ENCODE assay signal across 22 cellular contexts in genomic region chr4:140157341-140157740, GRCh38. TPM values are rescaled to one million over a fixed set of nuclear protein-coding genes. Genes with fewer than 3 reads are reported as not detected.
A peak's percentile ranks its signal among the peaks of the same experiment; 100 is the strongest.
DNase-seq lines count a peak whose midpoint lies in the region; ATAC-seq and TF ChIP-seq lines count a peak whose summit lies in the region.
"Had no signal": no experiment of that assay in that cellular context is flagged by ENCODE, and none has a peak within 500 bp of the region (broad histone marks: within the 10 kb centered on the region; RNA-seq: fewer than 3 reads in every experiment).

No MANE protein-coding gene starts in this region.

- no peaks in the 10 kb centered on the region for H3K36me3 ChIP-seq in MM.1S (replicated peaks; ENCODE audit: insufficient read depth, low read length)
- no peaks in the 10 kb centered on the region for H3K36me3 ChIP-seq in gastroesophageal sphincter
- H3K36me3 ChIP-seq in stomach = no peaks in the 10 kb centered on the region
- H3K36me3 ChIP-seq: adrenal gland, breast epithelium, heart right ventricle, right atrium auricular region, thoracic aorta had no signal

- H4K20me1 ChIP-seq in MM.1S (ENCODE audit: insufficient read depth, low read length) = no peaks in the 10 kb centered on the region

- H3K4me2 ChIP-seq in MM.1S (ENCODE audit: low read depth, low read length) = no peak overlapping the region; the same call in 1 of the 2 replicates

- TF ChIP-seq POLR2A in gastroesophageal sphincter (IDR thresholded peaks at IDR 0.05) (no peak), stomach (IDR thresholded peaks at IDR 0.05) (no peak)

- DNase-seq in activated CD4-positive, alpha-beta memory T cell treated with anti-CD3 and anti-CD28 coated beads for 36 hours = peak; percentile 20
- no peak for DNase-seq in activated CD4-positive, alpha-beta memory T cell treated with anti-CD3 and anti-CD28 coated beads, Interleukin-2, amount 10 ng/mL, durations not matched to agents 7 days and 5 days
- DNase-seq in MM.1S (no peak), stomach (no peak), NAMALWA (ENCODE audit: low spot score) (no peak), iPS-NIHi7 (ENCODE audit: extremely low spot score) (no peak)
- no peak for DNase-seq in activated CD8-positive, alpha-beta memory T cell treated with anti-CD3 and anti-CD28 coated beads for 24 hours
- DNase-seq: activated CD4-positive, CD25-positive, alpha-beta regulatory T cell treated with anti-CD3 and anti-CD28 coated beads, Interleukin-2, amount 50 U/mL, for 72 hours; adrenal gland; CD8-positive, alpha-beta memory T cell; heart right ventricle; immature natural killer cell; left ventricle myocardium superior; NCI-H1930; occipital lobe; SHP77; SW 1271 had no signal

- peaks cover 12% of the 10 kb centered on the region for H3K27me3 Mint-ChIP-seq in activated CD4-positive, alpha-beta memory T cell treated with anti-CD3 and anti-CD28 coated beads for 36 hours
- peaks cover 42% of the 10 kb centered on the region for H3K27me3 Mint-ChIP-seq in activated CD4-positive, alpha-beta memory T cell treated with anti-CD3 and anti-CD28 coated beads, Interleukin-2, amount 10 ng/mL, durations not matched to agents 7 days and 5 days
- H3K27me3 Mint-ChIP-seq: dendritic cell treated with granulocyte-macrophage colony-stimulating factor and Interleukin-4, amounts not matched to agents 40 ng/mL and 50 ng/mL, for 4 days had no signal

- H3K9ac ChIP-seq in MM.1S (ENCODE audit: low read length) = no peak overlapping the region

- H3K9me3 ChIP-seq in MM.1S (replicated peaks; ENCODE audit: insufficient read depth, low read length) (no peaks in the 10 kb centered on the region), gastroesophageal sphincter (peaks cover 0 to 3% (median 0%) of the 10 kb centered on the region in 3 donors), stomach (no peaks in the 10 kb centered on the region)
- H3K9me3 ChIP-seq: adrenal gland, breast epithelium, right atrium auricular region, thoracic aorta had no signal

- TF ChIP-seq EP300 in gastroesophageal sphincter (IDR thresholded peaks at IDR 0.05) = no peak
- TF ChIP-seq EP300 in stomach (IDR thresholded peaks at IDR 0.05) = no peak

- no peaks in the 10 kb centered on the region for H3K9me2 ChIP-seq in MM.1S (replicated peaks; ENCODE audit: insufficient read depth, low read length)

- H2AFZ ChIP-seq in MM.1S (ENCODE audit: low read length) = no peak overlapping the region

- peaks cover 19% of the 10 kb centered on the region for H3K27me3 ChIP-seq in MM.1S (replicated peaks; ENCODE audit: insufficient read depth, low read length)
- H3K27me3 ChIP-seq in gastroesophageal sphincter = no peaks in the 10 kb centered on the region
- H3K27me3 ChIP-seq in stomach = no peaks in the 10 kb centered on the region
- H3K27me3 ChIP-seq: adrenal gland, breast epithelium, heart right ventricle, right atrium auricular region had no signal

- no peaks in the 10 kb centered on the region for H3K79me2 ChIP-seq in MM.1S (ENCODE audit: low read length)

- H3K27ac ChIP-seq in MM.1S (ENCODE audit: low read length) = peak overlapping the region; percentile 46; the same call in 1 of the 2 replicates
- H3K27ac ChIP-seq in gastroesophageal sphincter = peak overlapping the region; percentile 67 to 78 (median 70)
- H3K27ac ChIP-seq in stomach = peak overlapping the region in 4 of 5 donors; percentile 59 to 80 (median 67)
- H3K27ac ChIP-seq: adrenal gland, right atrium auricular region, thoracic aorta had no signal

- H3K4me3 ChIP-seq in MM.1S (ENCODE audit: low read length) (no peak overlapping the region), gastroesophageal sphincter (no peak overlapping the region), stomach (no peak overlapping the region)
- H3K4me3 ChIP-seq: adrenal gland, breast epithelium, heart right ventricle, right atrium auricular region, thoracic aorta had no signal

- ATAC-seq in gastroesophageal sphincter = no peak
- ATAC-seq: heart right ventricle, left ventricle myocardium superior had no signal

- H3K27ac Mint-ChIP-seq in activated CD4-positive, alpha-beta memory T cell treated with anti-CD3 and anti-CD28 coated beads for 36 hours = no peak overlapping the region
- H3K27ac Mint-ChIP-seq in activated CD4-positive, alpha-beta memory T cell treated with anti-CD3 and anti-CD28 coated beads, Interleukin-2, amount 10 ng/mL, durations not matched to agents 7 days and 5 days = no peak overlapping the region

- H3K4me3 Mint-ChIP-seq in activated CD4-positive, alpha-beta memory T cell treated with anti-CD3 and anti-CD28 coated beads for 36 hours = no peak overlapping the region
- no peak overlapping the region for H3K4me3 Mint-ChIP-seq in activated CD4-positive, alpha-beta memory T cell treated with anti-CD3 and anti-CD28 coated beads, Interleukin-2, amount 10 ng/mL, durations not matched to agents 7 days and 5 days
- H3K4me3 Mint-ChIP-seq: dendritic cell treated with granulocyte-macrophage colony-stimulating factor and Interleukin-4, amounts not matched to agents 40 ng/mL and 50 ng/mL, for 4 days; immature natural killer cell had no signal

- H3K9me3 Mint-ChIP-seq in activated CD4-positive, alpha-beta memory T cell treated with anti-CD3 and anti-CD28 coated beads for 36 hours = peaks cover 7% of the 10 kb centered on the region
- peaks cover 2% of the 10 kb centered on the region for H3K9me3 Mint-ChIP-seq in activated CD4-positive, alpha-beta memory T cell treated with anti-CD3 and anti-CD28 coated beads, Interleukin-2, amount 10 ng/mL, durations not matched to agents 7 days and 5 days
- H3K9me3 Mint-ChIP-seq: dendritic cell treated with granulocyte-macrophage colony-stimulating factor and Interleukin-4, amounts not matched to agents 40 ng/mL and 50 ng/mL, for 4 days had no signal

- CTCF ChIA-PET in activated CD4-positive, alpha-beta memory T cell treated with anti-CD3 and anti-CD28 coated beads for 36 hours (lab: Charles Lee) = no interaction called here
- CTCF ChIA-PET in activated CD4-positive, alpha-beta memory T cell treated with anti-CD3 and anti-CD28 coated beads, Interleukin-2, amount 10 ng/mL, durations not matched to agents 7 days and 5 days (lab: Charles Lee) = interaction anchor here (0.9 kb wide), 1 partner anchor 105 kb away, joined by 3 read pairs; no protein-coding TSS in a partner anchor

- 100% methylated on average over 1 of the region's 2 CpGs for WGBS in gastroesophageal sphincter (ENCODE audit: low coverage in 1 of 2), 2 donors
- WGBS in stomach, 5 donors = 95 to 98% (median 97%) methylated on average over 2 of the region's 2 CpGs

- H3K4me1 Mint-ChIP-seq in activated CD4-positive, alpha-beta memory T cell treated with anti-CD3 and anti-CD28 coated beads for 36 hours (ENCODE audit: low read depth) = peaks cover 35% of the 10 kb centered on the region
- H3K4me1 Mint-ChIP-seq in activated CD4-positive, alpha-beta memory T cell treated with anti-CD3 and anti-CD28 coated beads, Interleukin-2, amount 10 ng/mL, durations not matched to agents 7 days and 5 days = peaks cover 37% of the 10 kb centered on the region

- POLR2A ChIA-PET in activated CD4-positive, alpha-beta memory T cell treated with anti-CD3 and anti-CD28 coated beads for 36 hours (lab: Charles Lee) = no interaction called here
- POLR2A ChIA-PET in activated CD4-positive, alpha-beta memory T cell treated with anti-CD3 and anti-CD28 coated beads, Interleukin-2, amount 10 ng/mL, durations not matched to agents 7 days and 5 days (lab: Charles Lee) = no interaction called here

- H3F3A ChIP-seq in MM.1S (ENCODE audit: insufficient read depth, low read length) = peaks cover 36% of the 10 kb centered on the region

- H3K4me1 ChIP-seq in MM.1S (ENCODE audit: low read length) (peaks cover 20% of the 10 kb centered on the region), gastroesophageal sphincter (peaks cover 0 to 23% (median 3%) of the 10 kb centered on the region in 3 donors), stomach (peaks cover 0 to 36% (median 25%) of the 10 kb centered on the region in 4 donors)

- intact Hi-C loops in activated CD4-positive, alpha-beta memory T cell treated with anti-CD3 and anti-CD28 coated beads for 36 hours (cut with micrococcal nuclease) = no loop called here
- intact Hi-C loops in stomach (cut with DNase I; ENCODE audit: low total_unique reads) = no loop called here

- TF ChIP-seq CTCF in MM.1S (IDR thresholded peaks at IDR 0.05; ENCODE audit: low read length) (no peak), gastroesophageal sphincter (IDR thresholded peaks at IDR 0.05) (no peak), stomach (IDR thresholded peaks at IDR 0.05) (no peak)

- H3K36me3 Mint-ChIP-seq in activated CD4-positive, alpha-beta memory T cell treated with anti-CD3 and anti-CD28 coated beads for 36 hours = no peaks in the 10 kb centered on the region
- peaks cover 5% of the 10 kb centered on the region for H3K36me3 Mint-ChIP-seq in activated CD4-positive, alpha-beta memory T cell treated with anti-CD3 and anti-CD28 coated beads, Interleukin-2, amount 10 ng/mL, durations not matched to agents 7 days and 5 days (ENCODE audit: low read depth)
- H3K36me3 Mint-ChIP-seq: immature natural killer cell had no signal

RNA-seq across cellular contexts. Expression of gene MAML3, which starts 3.4 kb away (rescaled TPM):
- under 1 TPM; 0.51 to 0.76 TPM for total RNA-seq in activated CD4-positive, alpha-beta memory T cell treated with anti-CD3 and anti-CD28 coated beads for 36 hours
- total RNA-seq in activated CD4-positive, alpha-beta memory T cell treated with anti-CD3 and anti-CD28 coated beads, Interleukin-2, amount 10 ng/mL, durations not matched to agents 7 days and 5 days = 1 to 10 TPM; 2.5 to 2.6 TPM
- total RNA-seq in gastroesophageal sphincter = 10 to 100 TPM in 1 of 4 donors, 1 to 10 TPM in 3; 5.3 to 10.6 (median 9.3) TPM
- total RNA-seq in stomach = 10 to 100 TPM in 4 of 5 donors, 1 to 10 TPM in 1; 6.6 to 20.3 (median 13.4) TPM
- 1 to 10 TPM; 1.7 to 2.4 (median 2.2) TPM for polyA plus RNA-seq in stomach
